1 cellular context compared by ENCODE assay signal in the genomic region with DNA sequence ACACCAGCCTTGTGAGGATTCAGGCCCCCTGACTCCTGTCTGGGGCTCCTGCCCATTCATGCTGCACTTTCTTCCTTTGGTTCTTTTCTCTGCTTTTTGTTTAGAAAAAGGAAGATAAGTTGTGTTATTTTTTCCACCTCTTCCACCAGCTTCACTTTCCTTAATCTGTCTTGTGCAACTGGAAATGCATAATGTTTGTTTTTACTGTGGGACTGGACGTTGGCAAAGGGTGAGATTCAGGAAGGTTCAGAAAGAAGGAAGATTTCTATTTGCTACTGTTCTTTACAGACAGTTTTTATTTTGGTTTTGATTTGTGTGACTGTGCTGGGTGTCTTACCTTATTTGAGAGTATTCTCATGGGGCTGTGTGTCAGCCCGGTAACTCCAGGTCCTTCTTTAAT.
TF ChIP-seq lines count a peak whose summit lies in the region.

No MANE protein-coding gene starts in this region.

TF ChIP-seq in WTC11, 78 proteins besides CTCF, POLR2A, EP300 and RAD21 (continued from another document):
- TF ChIP-seq, protein P1, sequence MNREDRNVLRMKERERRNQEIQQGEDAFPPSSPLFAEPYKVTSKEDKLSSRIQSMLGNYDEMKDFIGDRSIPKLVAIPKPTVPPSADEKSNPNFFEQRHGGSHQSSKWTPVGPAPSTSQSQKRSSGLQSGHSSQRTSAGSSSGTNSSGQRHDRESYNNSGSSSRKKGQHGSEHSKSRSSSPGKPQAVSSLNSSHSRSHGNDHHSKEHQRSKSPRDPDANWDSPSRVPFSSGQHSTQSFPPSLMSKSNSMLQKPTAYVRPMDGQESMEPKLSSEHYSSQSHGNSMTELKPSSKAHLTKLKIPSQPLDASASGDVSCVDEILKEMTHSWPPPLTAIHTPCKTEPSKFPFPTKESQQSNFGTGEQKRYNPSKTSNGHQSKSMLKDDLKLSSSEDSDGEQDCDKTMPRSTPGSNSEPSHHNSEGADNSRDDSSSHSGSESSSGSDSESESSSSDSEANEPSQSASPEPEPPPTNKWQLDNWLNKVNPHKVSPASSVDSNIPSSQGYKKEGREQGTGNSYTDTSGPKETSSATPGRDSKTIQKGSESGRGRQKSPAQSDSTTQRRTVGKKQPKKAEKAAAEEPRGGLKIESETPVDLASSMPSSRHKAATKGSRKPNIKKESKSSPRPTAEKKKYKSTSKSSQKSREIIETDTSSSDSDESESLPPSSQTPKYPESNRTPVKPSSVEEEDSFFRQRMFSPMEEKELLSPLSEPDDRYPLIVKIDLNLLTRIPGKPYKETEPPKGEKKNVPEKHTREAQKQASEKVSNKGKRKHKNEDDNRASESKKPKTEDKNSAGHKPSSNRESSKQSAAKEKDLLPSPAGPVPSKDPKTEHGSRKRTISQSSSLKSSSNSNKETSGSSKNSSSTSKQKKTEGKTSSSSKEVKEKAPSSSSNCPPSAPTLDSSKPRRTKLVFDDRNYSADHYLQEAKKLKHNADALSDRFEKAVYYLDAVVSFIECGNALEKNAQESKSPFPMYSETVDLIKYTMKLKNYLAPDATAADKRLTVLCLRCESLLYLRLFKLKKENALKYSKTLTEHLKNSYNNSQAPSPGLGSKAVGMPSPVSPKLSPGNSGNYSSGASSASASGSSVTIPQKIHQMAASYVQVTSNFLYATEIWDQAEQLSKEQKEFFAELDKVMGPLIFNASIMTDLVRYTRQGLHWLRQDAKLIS (CRISPR knock-in tag; IDR thresholded peaks at IDR 0.05; ENCODE audit: borderline replicate concordance), result no peak
- no peak for TF ChIP-seq FOXK1 (CRISPR knock-in tag; IDR thresholded peaks at IDR 0.05)
